In genomic region chr6:20284672-20285071, GRCh38 we compare ENCODE assay signal across 7 cellular contexts.
"Had no signal": no experiment of that assay in that cellular context is flagged by ENCODE, and none has a peak within 500 bp of the region (broad histone marks: within the 10 kb centered on the region; RNA-seq: fewer than 3 reads in every experiment).

No MANE protein-coding gene starts in this region.

- H3K27ac ChIP-seq: HL-60, KMS-11 had no signal

- H3K9ac ChIP-seq: KMS-11 had no signal

- H3K4me2 ChIP-seq: KMS-11 had no signal

- DNase-seq: IMR-90, Karpas-422, KBM-7, KG1 had no signal

- ATAC-seq: HepG2 had no signal

- FAIRE-seq: HepG2 had no signal
